In genomic region chr11:13101836-13102574, GRCh38 we compare ENCODE assay signal across 1 cellular context.
TF ChIP-seq lines count a peak whose summit lies in the region.

No MANE protein-coding gene starts in this region.

TF ChIP-seq in H1, 55 proteins besides CTCF, POLR2A, EP300 and RAD21 (continued from another document):
- no peak for TF ChIP-seq RBBP5 (IDR thresholded peaks at IDR 0.05; ENCODE audit: borderline replicate concordance, low read depth, low read length)
- no peak for TF ChIP-seq CREB1 (IDR thresholded peaks at IDR 0.05)
- no peak for TF ChIP-seq SRF (IDR thresholded peaks at IDR 0.05; ENCODE audit: low read depth, low read length)
- no peak for TF ChIP-seq TAF7 (optimal IDR thresholded peaks at IDR 0.05; ENCODE audit: borderline replicate concordance, low read depth, low read length)
TF ChIP-seq in H1: peak in this region for 0.
